In the genomic region with DNA sequence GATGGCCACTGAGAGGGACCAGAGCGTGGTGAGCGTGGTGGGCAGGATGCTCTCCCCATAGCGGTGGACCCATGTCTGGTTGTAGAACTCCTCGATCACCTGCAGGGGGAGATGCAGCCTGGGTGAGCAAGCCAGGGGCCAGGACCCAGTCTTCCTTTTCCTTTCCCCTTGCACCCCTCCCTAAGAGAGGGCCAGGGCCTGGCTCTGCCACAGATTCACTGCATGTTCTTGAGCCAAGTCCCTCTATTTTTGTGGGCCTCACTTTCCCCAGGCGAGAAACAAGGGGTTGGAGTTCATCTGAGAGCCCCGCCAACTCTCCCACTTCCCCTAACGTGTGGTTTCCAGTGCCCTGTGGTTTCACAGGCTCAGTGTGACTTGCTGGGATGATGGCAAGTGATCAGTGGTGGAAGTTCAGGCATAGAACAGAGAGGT, we compare ENCODE assay signal across 8 cellular contexts. TPM values are rescaled to one million over a fixed set of nuclear protein-coding genes. Genes with fewer than 3 reads are reported as not detected.
A peak's percentile ranks its signal among the peaks of the same experiment; 100 is the strongest.
DNase-seq lines count a peak whose midpoint lies in the region; ATAC-seq, FAIRE-seq and TF ChIP-seq lines count a peak whose summit lies in the region.

No MANE protein-coding gene starts in this region.

- peaks cover 38% of the 10 kb centered on the region for H3K79me2 ChIP-seq in OCI-LY3 (ENCODE audit: low read length)

- H3K36me3 ChIP-seq in BE2C = peaks cover 57% of the 10 kb centered on the region
- peaks cover 59% of the 10 kb centered on the region for H3K36me3 ChIP-seq in OCI-LY3 (replicated peaks; ENCODE audit: low read depth, low read length)

- ATAC-seq in GM19372 (IDR thresholded peaks at IDR 0.05; ENCODE audit: low read depth, unreplicated experiment) (peak; percentile 32), GM19467 (IDR thresholded peaks at IDR 0.05; ENCODE audit: unreplicated experiment) (no peak), GM18868 (IDR thresholded peaks at IDR 0.05; ENCODE audit: unreplicated experiment) (no peak)
- peak; percentile 35 for ATAC-seq in activated T-helper 17 cell treated with anti-CD3 and anti-CD28 coated beads, Interleukin-2, amount 50 U/mL, for 72 hours (replicated peaks)

- H3K9me3 Mint-ChIP-seq in activated T-helper 17 cell treated with anti-CD3 and anti-CD28 coated beads, Interleukin-2, amount 50 U/mL, for 72 hours = no peaks in the 10 kb centered on the region

- TF ChIP-seq CTCF in BE2C (IDR thresholded peaks at IDR 0.05; ENCODE audit: low read depth, low read length) (peak; percentile 66), OCI-LY3 (IDR thresholded peaks at IDR 0.05; ENCODE audit: low read depth, low read length) (peak; percentile 47; the same call in 1 of the 2 replicates)

- no peak overlapping the region for H2AFZ ChIP-seq in OCI-LY3 (ENCODE audit: low read depth, low read length)

- peak overlapping the region; percentile 90 for H3K27ac ChIP-seq in OCI-LY3 (ENCODE audit: low read length)

- H3K9me3 ChIP-seq in BE2C = no peaks in the 10 kb centered on the region
- no peaks in the 10 kb centered on the region for H3K9me3 ChIP-seq in OCI-LY3 (ENCODE audit: insufficient read depth, low read length)

- peak overlapping the region; percentile 89 for H3K27ac Mint-ChIP-seq in activated T-helper 17 cell treated with anti-CD3 and anti-CD28 coated beads, Interleukin-2, amount 50 U/mL, for 72 hours

- peaks cover 100% of the 10 kb centered on the region for H3K36me3 Mint-ChIP-seq in activated T-helper 17 cell treated with anti-CD3 and anti-CD28 coated beads, Interleukin-2, amount 50 U/mL, for 72 hours (ENCODE audit: low read depth)

- DNase-seq in BE2C (peak; percentile 49), frontal cortex (ENCODE audit: low spot score in 2 of 2) (peak; percentile 38 to 67), retina (peak; percentile 63)

- H3K9ac ChIP-seq in OCI-LY3 (ENCODE audit: low read length) = peak overlapping the region; percentile 64

- FAIRE-seq in frontal cortex (lab: Jason Lieb, UNC) = no peak

- H3K4me2 ChIP-seq in OCI-LY3 (ENCODE audit: low read length) = peak overlapping the region; percentile 73

- H3K27me3 ChIP-seq in BE2C = no peaks in the 10 kb centered on the region
- no peaks in the 10 kb centered on the region for H3K27me3 ChIP-seq in OCI-LY3 (ENCODE audit: low read depth, low read length)

- H3K4me1 Mint-ChIP-seq in activated T-helper 17 cell treated with anti-CD3 and anti-CD28 coated beads, Interleukin-2, amount 50 U/mL, for 72 hours = peaks cover 42% of the 10 kb centered on the region

- peak overlapping the region; percentile 69 for H3K4me3 Mint-ChIP-seq in activated T-helper 17 cell treated with anti-CD3 and anti-CD28 coated beads, Interleukin-2, amount 50 U/mL, for 72 hours

- no peaks in the 10 kb centered on the region for H4K20me1 ChIP-seq in OCI-LY3 (ENCODE audit: insufficient read depth, low read length)

- no peaks in the 10 kb centered on the region for H3K27me3 Mint-ChIP-seq in activated T-helper 17 cell treated with anti-CD3 and anti-CD28 coated beads, Interleukin-2, amount 50 U/mL, for 72 hours

- no peak overlapping the region for H3K4me3 ChIP-seq in BE2C (ENCODE audit: low read depth, low read length)
- peak overlapping the region; percentile 51; the same call in 1 of the 2 replicates for H3K4me3 ChIP-seq in OCI-LY3 (ENCODE audit: low read length)

- H3K4me1 ChIP-seq in BE2C (peaks cover 8% of the 10 kb centered on the region), OCI-LY3 (ENCODE audit: low read length) (peaks cover 56% of the 10 kb centered on the region)

RNA-seq across cellular contexts. Expression of a gene that starts 27.5 kb away (rescaled TPM):
- polyA plus RNA-seq in BE2C (2012; ENCODE audit: insufficient read depth, insufficient read length, low read depth) = 40.9 TPM
- 100 to 1,000 TPM; 217 to 280 TPM for total RNA-seq in activated T-helper 17 cell treated with anti-CD3 and anti-CD28 coated beads, Interleukin-2, amount 50 U/mL, for 72 hours
- 28.1 TPM for total RNA-seq in frontal cortex

Comparison
In these comparisons a context has a peak if more than half of its experiments do, and no peak if none do; other contexts are left out.
1. ATAC-seq: peak in GM19372 (single experiment) and activated T-helper 17 cell treated with anti-CD3 and anti-CD28 coated beads, Interleukin-2, amount 50 U/mL, for 72 hours (single experiment); none in GM19467 (single experiment) and GM18868 (single experiment).
2. Peak in every context shown above with its lines, with median percentiles within 50 percentile points of each other: DNase-seq.